Comparison of ENCODE assay signal across 1 cellular context in genomic region chr1:174315239-174315638, GRCh38.
TF ChIP-seq lines count a peak whose summit lies in the region.

No MANE protein-coding gene starts in this region.

TF ChIP-seq in A549, 52 proteins besides CTCF, POLR2A, EP300 and RAD21 (continued from another document):
- TF ChIP-seq RNF2 (IDR thresholded peaks at IDR 0.05; ENCODE audit: borderline replicate concordance, low read depth) = no peak
- TF ChIP-seq RCOR1 (IDR thresholded peaks at IDR 0.05; ENCODE audit: low read depth, low read length) = no peak
- TF ChIP-seq KDM1A (IDR thresholded peaks at IDR 0.05; ENCODE audit: low read depth) = no peak
- no peak for TF ChIP-seq ZNF302 (CRISPR knock-in tag; IDR thresholded peaks at IDR 0.05)
- no peak for TF ChIP-seq SMC3 (IDR thresholded peaks at IDR 0.05)
- TF ChIP-seq ZSCAN20 (CRISPR knock-in tag; IDR thresholded peaks at IDR 0.05) = no peak
- TF ChIP-seq FOSB (CRISPR knock-in tag; IDR thresholded peaks at IDR 0.05) = no peak
